In the genomic region with DNA sequence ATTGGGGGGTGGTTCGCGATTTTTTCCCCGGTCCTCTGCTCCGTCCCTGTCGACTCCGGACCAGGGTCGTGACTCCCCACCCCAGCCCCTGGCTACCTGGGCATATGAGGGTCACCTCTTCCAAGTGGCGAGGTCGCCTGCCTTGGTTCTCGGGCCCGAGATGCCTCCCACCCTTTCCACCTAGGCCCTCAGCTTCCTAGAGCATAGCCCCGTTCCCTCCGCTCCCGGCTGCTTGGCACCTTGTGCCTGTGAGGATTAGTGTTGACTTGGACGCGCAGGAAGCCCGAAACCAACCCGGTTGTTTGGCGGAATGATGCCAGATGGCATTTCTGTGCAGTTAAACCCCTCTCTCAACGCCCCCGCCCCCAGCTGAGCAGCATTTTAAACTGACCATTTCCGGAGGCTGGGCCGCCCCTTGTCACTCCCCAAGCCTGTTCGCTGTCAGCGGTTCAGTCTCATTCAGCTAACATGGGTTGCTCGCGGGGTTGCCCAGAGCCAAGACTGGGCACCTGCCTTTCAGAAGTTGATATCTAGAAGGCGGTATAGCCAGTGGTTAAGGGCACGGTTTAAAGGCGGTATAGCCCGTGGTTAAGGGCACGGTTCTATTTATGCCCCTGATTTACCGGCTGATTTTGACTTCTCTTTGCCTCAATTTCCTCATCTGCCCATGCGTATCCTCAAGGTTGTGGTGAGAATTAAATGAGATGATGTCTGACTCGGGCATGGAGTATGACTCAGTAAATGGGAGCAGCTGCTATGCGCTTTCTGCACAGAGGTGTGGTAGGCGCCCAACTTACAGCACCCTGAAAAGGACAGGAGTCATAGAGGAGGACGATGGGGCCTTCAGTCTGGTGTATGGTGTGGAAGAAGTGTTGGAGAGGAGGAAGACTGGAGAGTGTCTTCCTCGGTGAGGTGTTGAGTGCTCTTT, we compare ENCODE assay signal across 1 cellular context.
TF ChIP-seq lines count a peak whose summit lies in the region.

No MANE protein-coding gene starts in this region.

TF ChIP-seq in K562, 482 proteins besides CTCF, POLR2A, EP300 and RAD21 (continued from another document):
- TF ChIP-seq ZNF609 (CRISPR knock-in tag; IDR thresholded peaks at IDR 0.05; ENCODE audit: borderline replicate concordance) (peak; percentile 78; the same call in 1 of the 2 replicates), ELF4 (CRISPR knock-in tag; IDR thresholded peaks at IDR 0.05) (no peak), BACH1 (tag; IDR thresholded peaks at IDR 0.05) (no peak), ZSCAN29 (IDR thresholded peaks at IDR 0.05) (no peak), NELFE (IDR thresholded peaks at IDR 0.05; ENCODE audit: insufficient read depth, insufficient read length) (no peak), MAX (CRISPR knock-in tag; IDR thresholded peaks at IDR 0.05) (peak; percentile 43; the same call in 1 of the 2 replicates)
